Comparison of ENCODE assay signal across 8 cellular contexts in genomic region chr20:1946762-1947534, GRCh38. TPM values are rescaled to one million over a fixed set of nuclear protein-coding genes. Genes with fewer than 3 reads are reported as not detected.
DNase-seq lines count a peak whose midpoint lies in the region; ATAC-seq and TF ChIP-seq lines count a peak whose summit lies in the region.

No MANE protein-coding gene starts in this region.

- H3K4me3 ChIP-seq in ectodermal cell (ENCODE audit: insufficient read depth, low read depth, low read length) (peak overlapping the region; percentile 22), lower lobe of right lung (peak overlapping the region; percentile 33), suprapubic skin (peak overlapping the region; percentile 16)

- DNase-seq in DMS79 treated with DMSO at 0.1 percent for 48 hours (lab: John Stamatoyannopoulos, UW) (peak; percentile 16), DMS79 (lab: John Stamatoyannopoulos, UW) (no peak), lower lobe of right lung (peak; percentile 69), suprapubic skin (ENCODE audit: low spot score in 2 of 2) (peak; percentile 73 to 81), hippocampal formation (lab: John Stamatoyannopoulos, UW) (no peak), NCI-H446 treated with DMSO at 0.1 percent for 48 hours (lab: John Stamatoyannopoulos, UW) (no peak)

- ATAC-seq in lower lobe of right lung (peak; percentile 15 to 57), HG02642 (IDR thresholded peaks at IDR 0.05; ENCODE audit: poor library complexity, unreplicated experiment) (no peak)

- peak overlapping the region; percentile 56 for H3K27ac ChIP-seq in ectodermal cell (ENCODE audit: insufficient read depth, low read depth, low read length, poor library complexity, severe bottlenecking)
- peak overlapping the region; percentile 80 for H3K27ac ChIP-seq in lower lobe of right lung
- no peak overlapping the region for H3K27ac ChIP-seq in suprapubic skin

- TF ChIP-seq EP300 in suprapubic skin (IDR thresholded peaks at IDR 0.05): no peak

- H3K9me3 ChIP-seq in ectodermal cell (ENCODE audit: control insufficient read depth, low read length) (no peaks in the 10 kb centered on the region), lower lobe of right lung (no peaks in the 10 kb centered on the region), suprapubic skin (no peaks in the 10 kb centered on the region)

- WGBS in ectodermal cell, 2 experiments: 3 to 4% methylated on average over 39 of the region's 39 CpGs
- 17% methylated on average over 38 of the region's 39 CpGs for WGBS in suprapubic skin

- H3K27me3 ChIP-seq in ectodermal cell (ENCODE audit: control insufficient read depth, insufficient read depth, low read length, poor library complexity, severe bottlenecking) (peaks cover 7% of the 10 kb centered on the region), lower lobe of right lung (ENCODE audit: low read depth) (peaks cover 29% of the 10 kb centered on the region), suprapubic skin (no peaks in the 10 kb centered on the region)

- no peak for TF ChIP-seq POLR2A in suprapubic skin (IDR thresholded peaks at IDR 0.05)

- intact Hi-C loops in lower lobe of right lung (cut with DNase I): no loop called here

- H3K4me1 ChIP-seq in ectodermal cell (ENCODE audit: control insufficient read depth, insufficient read depth, low read length) (peaks cover 43% of the 10 kb centered on the region), lower lobe of right lung (peaks cover 53% of the 10 kb centered on the region), suprapubic skin (peaks cover 59% of the 10 kb centered on the region)

- H3K36me3 ChIP-seq in ectodermal cell (ENCODE audit: control insufficient read depth, insufficient read depth, low read length): no peaks in the 10 kb centered on the region
- no peaks in the 10 kb centered on the region for H3K36me3 ChIP-seq in lower lobe of right lung
- H3K36me3 ChIP-seq in suprapubic skin: no peaks in the 10 kb centered on the region

- TF ChIP-seq CTCF in lower lobe of right lung (IDR thresholded peaks at IDR 0.05): no peak
- TF ChIP-seq CTCF in suprapubic skin (IDR thresholded peaks at IDR 0.05): no peak

RNA-seq across cellular contexts. Expression of gene PDYN, which starts 46.9 kb away (rescaled TPM):
- 2.5 TPM for polyA plus RNA-seq in ectodermal cell (2013, experiment 1 of 4)
- 2.1 TPM for polyA plus RNA-seq in ectodermal cell (2013, experiment 2 of 4)
- 2.2 TPM for polyA plus RNA-seq in ectodermal cell (2013, experiment 3 of 4)
- polyA plus RNA-seq in ectodermal cell (2013, experiment 4 of 4): 1.9 TPM
- total RNA-seq in lower lobe of right lung: not detected
- not detected for total RNA-seq in suprapubic skin

RNA-seq across cellular contexts. Expression of gene SIRPA, which starts 51.7 kb away (rescaled TPM):
- 16.5 TPM for polyA plus RNA-seq in ectodermal cell (2013, experiment 1 of 4)
- 16.2 TPM for polyA plus RNA-seq in ectodermal cell (2013, experiment 2 of 4)
- polyA plus RNA-seq in ectodermal cell (2013, experiment 3 of 4): 11.1 TPM
- 12.8 TPM for polyA plus RNA-seq in ectodermal cell (2013, experiment 4 of 4)
- total RNA-seq in lower lobe of right lung (130 TPM), suprapubic skin (10 to 100 TPM; 30.3 to 53.3 (median 47.3) TPM)

Comparison
In these comparisons a context has a peak if more than half of its experiments do, and no peak if none do; other contexts are left out.
1. DNase-seq: peak in DMS79 treated with DMSO at 0.1 percent for 48 hours (single experiment), lower lobe of right lung (single experiment) and suprapubic skin (2 of 2); none in DMS79 (single experiment), hippocampal formation (0 of 2) and NCI-H446 treated with DMSO at 0.1 percent for 48 hours (single experiment).
2. Peak in every context shown above with its lines, with median percentiles within 50 percentile points of each other: H3K4me3 ChIP-seq.